In genomic region chr16:30046588-30046987, GRCh38 we compare ENCODE assay signal across 34 cellular contexts. TPM values are rescaled to one million over a fixed set of nuclear protein-coding genes. Genes with fewer than 3 reads are reported as not detected.
"Had no signal": no experiment of that assay in that cellular context is flagged by ENCODE, and none has a peak within 500 bp of the region (broad histone marks: within the 10 kb centered on the region; RNA-seq: fewer than 3 reads in every experiment).

No MANE protein-coding gene starts in this region.

- ATAC-seq: left colon; left lung; lower lobe of right lung; naive thymus-derived CD8-positive, alpha-beta T cell; stimulated activated memory B cell treated with anti-CD40 and anti-IgM and Interleukin-4, amounts not matched to agents 10 μg/mL and 1 μg/mL and 100 μg/mL, for 72 hours had no signal

- H3K4me1 ChIP-seq: left lung, lower lobe of right lung, sigmoid colon, tibial nerve, uterus had no signal

- DNase-seq: hippocampal formation; immature natural killer cell; kidney; left colon; left lung; lower lobe of right lung; mammary epithelial cell; mesenchymal stem cell; naive thymus-derived CD8-positive, alpha-beta T cell; occipital lobe; ovary; retina; sigmoid colon; small intestine; stimulated activated CD4-positive, alpha-beta T cell treated with anti-CD3 and anti-CD28 coated beads, Interleukin-1b, Interleukin-23, amount 100 ng/mL, for 48 hours; stimulated activated CD4-positive, alpha-beta T cell treated with anti-CD3 and anti-CD28 coated beads, Interleukin-2, amount 100 ng/mL, for 48 hours; stimulated activated CD4-positive, alpha-beta T cell treated with anti-CD3 and anti-CD28 coated beads, Interleukin-4, amount 100 ng/mL, for 4 hours; stimulated activated CD8-positive, alpha-beta memory T cell treated with anti-CD3 and anti-CD28 coated beads, Interleukin-4, amount 100 ng/mL, for 48 hours; stimulated activated naive CD4-positive, alpha-beta T cell treated with Interleukin-2 at 50 U/mL for 16 hours; stimulated activated naive CD8-positive, alpha-beta T cell treated with anti-CD3 and anti-CD28 coated beads, Interleukin-15, amount 100 ng/mL, for 72 hours; substantia nigra; uterus had no signal

- H3K9me3 ChIP-seq: left lung, lower lobe of right lung, neutrophil, ovary, sigmoid colon, tibial nerve, uterus had no signal

- H3K36me3 ChIP-seq: left lung, lower lobe of right lung, neutrophil, ovary, sigmoid colon, tibial nerve, uterus had no signal

- FAIRE-seq: islet of Langerhans, kidney, small intestine had no signal

- H3K27ac ChIP-seq: left lung, lower lobe of right lung, neutrophil, ovary, sigmoid colon, tibial nerve, uterus had no signal

- H3K4me3 ChIP-seq: left lung, lower lobe of right lung, ovary, sigmoid colon, tibial nerve, uterus had no signal

- H3K27me3 ChIP-seq: neutrophil, ovary, sigmoid colon, uterus had no signal

RNA-seq across cellular contexts. Expression of gene TLCD3B, which starts 15.5 kb away (rescaled TPM):
- total RNA-seq: kidney; lower lobe of right lung; mammary epithelial cell; mucosa of gallbladder; naive thymus-derived CD8-positive, alpha-beta T cell; right cardiac atrium; sigmoid colon; tibial nerve; ureter had no signal
- polyA plus RNA-seq: immature natural killer cell; naive thymus-derived CD8-positive, alpha-beta T cell; ovary; right cardiac atrium had no signal

RNA-seq across cellular contexts. Expression of gene C16orf92, which starts 23.6 kb away (rescaled TPM):
- total RNA-seq: kidney; left colon; left lung; liver; lower lobe of right lung; mammary epithelial cell; mucosa of gallbladder; naive thymus-derived CD8-positive, alpha-beta T cell; neural crest cell; occipital lobe; ovary; progenitor cell of endocrine pancreas; right cardiac atrium; sigmoid colon; temporal lobe; tibial nerve; ureter; uterus had no signal
- polyA plus RNA-seq: immature natural killer cell; liver; mammary epithelial cell; naive thymus-derived CD8-positive, alpha-beta T cell; ovary; right cardiac atrium; sigmoid colon; small intestine; thymus had no signal

RNA-seq across cellular contexts. Expression of gene DOC2A, which starts 35.8 kb away (rescaled TPM):
- total RNA-seq: naive thymus-derived CD8-positive, alpha-beta T cell had no signal
- polyA plus RNA-seq: immature natural killer cell; naive thymus-derived CD8-positive, alpha-beta T cell had no signal
